In genomic region chr4:157678478-157678877, GRCh38 we compare ENCODE assay signal across 28 cellular contexts.
"Had no signal": no experiment of that assay in that cellular context is flagged by ENCODE, and none has a peak within 500 bp of the region (broad histone marks: within the 10 kb centered on the region; RNA-seq: fewer than 3 reads in every experiment).

No MANE protein-coding gene starts in this region.

- DNase-seq: stimulated activated CD4-positive, alpha-beta T cell treated with anti-CD3 and anti-CD28 coated beads, Interleukin-2, amount 100 ng/mL, for 48 hours; stimulated activated CD4-positive, alpha-beta T cell treated with anti-CD3 and anti-CD28 coated beads, Interleukin-4, amount 100 ng/mL, for 1 hour; stimulated activated CD4-positive, alpha-beta T cell treated with anti-CD3 and anti-CD28 coated beads, Interleukin-4, amount 100 ng/mL, for 24 hours; stimulated activated CD4-positive, alpha-beta T cell treated with anti-CD3 and anti-CD28 coated beads, Interleukin-4, amount 100 ng/mL, for 4 hours; stimulated activated CD8-positive, alpha-beta memory T cell treated with anti-CD3 and anti-CD28 coated beads, Interleukin-4, amount 100 ng/mL, for 48 hours; stimulated activated naive B cell treated with anti-CD40 and anti-IgM and Interleukin-4, amounts not matched to agents 10 μg/mL and 1 μg/mL and 100 μg/mL, for 72 hours; stimulated activated naive CD4-positive, alpha-beta T cell; stimulated activated naive CD4-positive, alpha-beta T cell treated with Interleukin-2 at 50 U/mL for 16 hours; stimulated activated naive CD8-positive, alpha-beta T cell treated with anti-CD3 and anti-CD28 coated beads, Interleukin-15, amount 100 ng/mL, for 72 hours; stimulated activated naive CD8-positive, alpha-beta T cell treated with anti-CD3 and anti-CD28 coated beads, Interleukin-15, Interleukin-2, amounts not matched to agents 100 U/mL and 50 U/mL, for 24 hours; stomach; substantia nigra; testis; thyroid gland; tibial artery; transverse colon; trophoblast cell; upper lobe of left lung; upper lobe of right lung; uterus had no signal

- H3K27ac ChIP-seq: stomach, suprapubic skin, testis, thoracic aorta, thyroid gland, tibial artery, tibial nerve, transverse colon, upper lobe of left lung, upper lobe of right lung, uterus, vagina had no signal

- H3K4me1 ChIP-seq: suprapubic skin, testis, transverse colon, upper lobe of left lung, upper lobe of right lung, uterus, vagina had no signal

- H3K4me3 ChIP-seq: stomach, suprapubic skin, testis, thoracic aorta, thyroid gland, tibial artery, tibial nerve, transverse colon, upper lobe of left lung, upper lobe of right lung, uterus, vagina had no signal

- H3K36me3 Mint-ChIP-seq: stimulated activated effector memory CD8-positive, alpha-beta T cell treated with anti-CD3 and anti-CD28 coated beads, Interleukin-12 subunit alpha, Interleukin-12 subunit beta, amount 100 ng/mL, for 72 hours; stimulated activated memory B cell treated with anti-CD40 and anti-IgM and Interleukin-4, amounts not matched to agents 10 μg/mL and 1 μg/mL and 100 μg/mL, for 72 hours; stimulated activated naive B cell treated with anti-CD40 and anti-IgM and Interleukin-4, amounts not matched to agents 10 μg/mL and 1 μg/mL and 100 μg/mL, for 72 hours; type B pancreatic cell had no signal

- H3K4me3 Mint-ChIP-seq: stimulated activated effector memory CD8-positive, alpha-beta T cell treated with anti-CD3 and anti-CD28 coated beads, Interleukin-12 subunit alpha, Interleukin-12 subunit beta, amount 100 ng/mL, for 72 hours; stimulated activated memory B cell treated with anti-CD40 and anti-IgM and Interleukin-4, amounts not matched to agents 10 μg/mL and 1 μg/mL and 100 μg/mL, for 72 hours; stimulated activated naive B cell treated with anti-CD40 and anti-IgM and Interleukin-4, amounts not matched to agents 10 μg/mL and 1 μg/mL and 100 μg/mL, for 72 hours; stimulated activated naive CD8-positive, alpha-beta T cell treated with anti-CD3 and anti-CD28 coated beads, Interleukin-15, amount 100 ng/mL, for 72 hours; stimulated activated naive CD8-positive, alpha-beta T cell treated with anti-CD3 and anti-CD28 coated beads, Interleukin-15, Interleukin-2, amounts not matched to agents 100 ng/mL and 50 ng/mL, for 24 hours; type B pancreatic cell had no signal

- H3K27ac Mint-ChIP-seq: stimulated activated effector memory CD8-positive, alpha-beta T cell treated with anti-CD3 and anti-CD28 coated beads, Interleukin-12 subunit alpha, Interleukin-12 subunit beta, amount 100 ng/mL, for 72 hours; stimulated activated memory B cell treated with anti-CD40 and anti-IgM and Interleukin-4, amounts not matched to agents 10 μg/mL and 1 μg/mL and 100 μg/mL, for 72 hours; stimulated activated naive B cell treated with anti-CD40 and anti-IgM and Interleukin-4, amounts not matched to agents 10 μg/mL and 1 μg/mL and 100 μg/mL, for 72 hours; stimulated activated naive CD8-positive, alpha-beta T cell treated with anti-CD3 and anti-CD28 coated beads, Interleukin-15, amount 100 ng/mL, for 72 hours; stimulated activated naive CD8-positive, alpha-beta T cell treated with anti-CD3 and anti-CD28 coated beads, Interleukin-15, Interleukin-2, amounts not matched to agents 100 ng/mL and 50 ng/mL, for 24 hours; type B pancreatic cell had no signal

- H3K9me3 ChIP-seq: suprapubic skin, testis, thoracic aorta, thyroid gland, transverse colon, upper lobe of left lung, upper lobe of right lung, uterus, vagina had no signal

- H3K4me1 Mint-ChIP-seq: stimulated activated effector memory CD8-positive, alpha-beta T cell treated with anti-CD3 and anti-CD28 coated beads, Interleukin-12 subunit alpha, Interleukin-12 subunit beta, amount 100 ng/mL, for 72 hours; stimulated activated memory B cell treated with anti-CD40 and anti-IgM and Interleukin-4, amounts not matched to agents 10 μg/mL and 1 μg/mL and 100 μg/mL, for 72 hours; stimulated activated naive B cell treated with anti-CD40 and anti-IgM and Interleukin-4, amounts not matched to agents 10 μg/mL and 1 μg/mL and 100 μg/mL, for 72 hours; stimulated activated naive CD8-positive, alpha-beta T cell treated with anti-CD3 and anti-CD28 coated beads, Interleukin-15, amount 100 ng/mL, for 72 hours had no signal

- H3K36me3 ChIP-seq: stomach, suprapubic skin, thoracic aorta, thyroid gland, tibial artery, tibial nerve, transverse colon, upper lobe of left lung, upper lobe of right lung, uterus, vagina had no signal

- H3K27me3 Mint-ChIP-seq: stimulated activated memory B cell treated with anti-CD40 and anti-IgM and Interleukin-4, amounts not matched to agents 10 μg/mL and 1 μg/mL and 100 μg/mL, for 72 hours; stimulated activated naive B cell treated with anti-CD40 and anti-IgM and Interleukin-4, amounts not matched to agents 10 μg/mL and 1 μg/mL and 100 μg/mL, for 72 hours; stimulated activated naive CD8-positive, alpha-beta T cell treated with anti-CD3 and anti-CD28 coated beads, Interleukin-15, amount 100 ng/mL, for 72 hours; stimulated activated naive CD8-positive, alpha-beta T cell treated with anti-CD3 and anti-CD28 coated beads, Interleukin-15, Interleukin-2, amounts not matched to agents 100 ng/mL and 50 ng/mL, for 24 hours; type B pancreatic cell had no signal

- ATAC-seq: stimulated activated effector memory CD8-positive, alpha-beta T cell treated with anti-CD3 and anti-CD28 coated beads, Interleukin-12 subunit alpha, Interleukin-12 subunit beta, amount 100 ng/mL, for 72 hours; stimulated activated memory B cell treated with anti-CD40 and anti-IgM and Interleukin-4, amounts not matched to agents 10 μg/mL and 1 μg/mL and 100 μg/mL, for 72 hours; stimulated activated naive B cell treated with anti-CD40 and anti-IgM and Interleukin-4, amounts not matched to agents 10 μg/mL and 1 μg/mL and 100 μg/mL, for 72 hours; stimulated activated naive CD8-positive, alpha-beta T cell treated with anti-CD3 and anti-CD28 coated beads, Interleukin-15, amount 100 ng/mL, for 72 hours; stimulated activated naive CD8-positive, alpha-beta T cell treated with anti-CD3 and anti-CD28 coated beads, Interleukin-15, Interleukin-2, amounts not matched to agents 100 U/mL and 50 U/mL, for 24 hours; upper lobe of right lung had no signal
